Comparison of ENCODE assay signal across 12 cellular contexts in genomic region chrX:105975382-105975781, GRCh38.
DNase-seq lines count a peak whose midpoint lies in the region; ATAC-seq and TF ChIP-seq lines count a peak whose summit lies in the region.
"Had no signal": no experiment of that assay in that cellular context is flagged by ENCODE, and none has a peak within 500 bp of the region (broad histone marks: within the 10 kb centered on the region; RNA-seq: fewer than 3 reads in every experiment).

No MANE protein-coding gene starts in this region.

- no peaks in the 10 kb centered on the region for H3K4me1 ChIP-seq in heart right ventricle
- H3K4me1 ChIP-seq in lower lobe of right lung: no peaks in the 10 kb centered on the region
- H3K4me1 ChIP-seq: SJCRH30 had no signal

- DNase-seq in heart right ventricle (no peak), Right ventricle myocardium inferior (ENCODE audit: missing footprints) (no peak), astrocyte of the hippocampus (ENCODE audit: low read depth, low spot score) (peak; percentile 7), kidney tubule cell (ENCODE audit: low spot score) (peak; percentile 33), lower lobe of right lung (no peak), T1000 (lab: John Stamatoyannopoulos, UW) (no peak)
- DNase-seq: activated CD4-positive, alpha-beta T cell treated with anti-CD3 and anti-CD28 coated beads, Interleukin-2, amount 50 U/mL, for 1 hour; activated naive CD4-positive, alpha-beta T cell treated with anti-CD3 and anti-CD28 coated beads, Interleukin-2, amount 50 U/mL, for 16 hours had no signal

- H3K36me3 ChIP-seq in heart right ventricle (no peaks in the 10 kb centered on the region), lower lobe of right lung (no peaks in the 10 kb centered on the region)
- H3K36me3 ChIP-seq: SJCRH30 had no signal

- TF ChIP-seq CTCF in heart right ventricle (IDR thresholded peaks at IDR 0.05): peak in 7 of 9 donors; percentile 14 to 45 (median 27)
- no peak for TF ChIP-seq CTCF in lower lobe of right lung (IDR thresholded peaks at IDR 0.05)

- intact Hi-C loops in heart right ventricle (cut with DNase I): loop anchor here in 2 of 10 donors (10.0 kb wide), 1 partner anchor 419 kb away; no protein-coding TSS in a partner anchor
- intact Hi-C loops in Right ventricle myocardium inferior (cut with DNase I): no loop called here
- intact Hi-C loops in lower lobe of right lung (cut with DNase I): no loop called here

- H3K4me3 ChIP-seq in heart right ventricle (no peak overlapping the region), lower lobe of right lung (no peak overlapping the region)
- H3K4me3 ChIP-seq: SJCRH30 had no signal

- H3K27ac ChIP-seq in heart right ventricle (no peak overlapping the region), lower lobe of right lung (no peak overlapping the region)
- H3K27ac ChIP-seq: SJCRH30 had no signal

- no peak for ATAC-seq in heart right ventricle
- no peak for ATAC-seq in Right ventricle myocardium inferior
- no peak for ATAC-seq in GM18861 (IDR thresholded peaks at IDR 0.05; ENCODE audit: unreplicated experiment)
- ATAC-seq in lower lobe of right lung: no peak
- ATAC-seq in HG02840 (IDR thresholded peaks at IDR 0.05; ENCODE audit: low FRiP score, unreplicated experiment): no peak
- ATAC-seq: sciatic nerve had no signal

- H3K9me3 ChIP-seq in heart right ventricle: peaks cover 0 to 3% (median 0%) of the 10 kb centered on the region in 11 donors
- H3K9me3 ChIP-seq in lower lobe of right lung: no peaks in the 10 kb centered on the region
- H3K9me3 ChIP-seq: SJCRH30 had no signal

- H3K27me3 ChIP-seq in heart right ventricle (peaks cover 0 to 22% (median 0%) of the 10 kb centered on the region in 7 donors), lower lobe of right lung (ENCODE audit: low read depth) (no peaks in the 10 kb centered on the region)
- H3K27me3 ChIP-seq: SJCRH30 had no signal

Comparison
In these comparisons a context has a peak if more than half of its experiments do, and no peak if none do; other contexts are left out.
1. DNase-seq: peak in astrocyte of the hippocampus (single experiment) and kidney tubule cell (single experiment); none in heart right ventricle (0 of 2), Right ventricle myocardium inferior (single experiment), lower lobe of right lung (single experiment) and T1000 (single experiment).